In the genomic region with DNA sequence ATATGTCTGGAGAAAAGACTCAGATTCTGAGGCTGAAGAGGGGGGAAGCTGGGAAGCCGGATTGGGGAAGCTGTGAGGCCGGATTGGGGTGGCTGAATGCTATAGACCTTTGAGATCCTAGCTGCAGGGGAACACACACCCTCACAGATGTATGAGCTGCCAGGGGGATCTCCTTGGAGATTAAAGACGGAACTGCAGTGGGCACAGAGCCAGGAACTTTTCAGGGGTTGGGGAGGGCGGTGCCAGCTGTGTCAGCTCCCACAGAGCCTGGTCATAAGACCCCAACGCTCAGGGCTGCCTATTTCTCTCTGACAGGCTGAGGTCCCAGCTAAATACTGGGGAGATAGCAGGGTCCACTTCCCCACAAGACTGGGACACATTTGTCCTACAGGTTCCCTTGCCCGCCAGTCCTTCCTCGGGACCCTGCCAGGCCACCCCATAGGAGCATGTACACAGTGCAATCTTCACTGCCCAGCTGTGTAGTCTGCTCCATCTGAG, we compare ENCODE assay signal across 19 cellular contexts.
DNase-seq lines count a peak whose midpoint lies in the region; ATAC-seq and TF ChIP-seq lines count a peak whose summit lies in the region.
"Had no signal": no experiment of that assay in that cellular context is flagged by ENCODE, and none has a peak within 500 bp of the region (broad histone marks: within the 10 kb centered on the region; RNA-seq: fewer than 3 reads in every experiment).

No MANE protein-coding gene starts in this region.

- H2BK120ac ChIP-seq in neuronal stem cell (ENCODE audit: low read depth, low read length), result no peak overlapping the region

- H3K14ac ChIP-seq in neuronal stem cell (ENCODE audit: low read length), result no peak overlapping the region

- H3K9me3 ChIP-seq in A673 (ENCODE audit: low read depth, low read length, poor library complexity, severe bottlenecking) (no peaks in the 10 kb centered on the region), DND-41 (ENCODE audit: insufficient read depth, low read length, severe bottlenecking) (no peaks in the 10 kb centered on the region), OCI-LY1 (ENCODE audit: low read length) (0 out of 2 replicates have a peak, but pooled peaks cover 3% of the 10 kb centered on the region), neuronal stem cell (replicated peaks in 1 of 2; ENCODE audit: control insufficient read depth in 2 of 2, insufficient read depth in 1 of 2, low read depth in 1 of 2, low read length in 2 of 2) (no peaks in the 10 kb centered on the region)

- no peak overlapping the region for H2BK15ac ChIP-seq in neuronal stem cell (ENCODE audit: low read length)

- no peak overlapping the region for H3K9ac ChIP-seq in DND-41 (ENCODE audit: low read depth, low read length)
- no peak overlapping the region for H3K9ac ChIP-seq in OCI-LY1 (ENCODE audit: low read length)
- no peak overlapping the region for H3K9ac ChIP-seq in neuronal stem cell (ENCODE audit: low read depth, low read length, poor library complexity)

- TF ChIP-seq CTCF in A673 (conservative IDR thresholded peaks at IDR 0.05; ENCODE audit: low read depth, low read length), result no peak
- TF ChIP-seq CTCF in DND-41 (IDR thresholded peaks at IDR 0.05; ENCODE audit: borderline replicate concordance, extremely low read depth, low read length, poor library complexity, severe bottlenecking), result no peak
- TF ChIP-seq CTCF in OCI-LY1 (IDR thresholded peaks at IDR 0.05; ENCODE audit: low read length), result no peak

- H3K9me2 ChIP-seq in OCI-LY1 (ENCODE audit: low read depth, low read length), result no peaks in the 10 kb centered on the region

- BruUV-seq in A673 (replicated peaks; lab: Mats Ljungman, UMichigan), result no TSS peak

- CTCF ChIA-PET in A673 (lab: Charles Lee), result no interaction called here

- H3K18ac ChIP-seq in neuronal stem cell (ENCODE audit: low read length), result no peak overlapping the region

- H3K4ac ChIP-seq in neuronal stem cell (ENCODE audit: low read length), result no peak overlapping the region

- H4K8ac ChIP-seq in neuronal stem cell (ENCODE audit: low read depth, low read length), result no peak overlapping the region

- H3K27me3 ChIP-seq in A673 (replicated peaks; ENCODE audit: insufficient read depth, low read depth, low read length, poor library complexity) (no peaks in the 10 kb centered on the region), DND-41 (ENCODE audit: insufficient read depth, low read length, poor library complexity) (no peaks in the 10 kb centered on the region), OCI-LY1 (ENCODE audit: insufficient read depth, low read length) (no peaks in the 10 kb centered on the region), neuronal stem cell (ENCODE audit: control insufficient read depth in 3 of 3, insufficient read depth in 3 of 3, low read depth in 1 of 3, low read length in 3 of 3) (no peaks in the 10 kb centered on the region)

- H2AK5ac ChIP-seq in neuronal stem cell (ENCODE audit: low read depth, low read length), result no peak overlapping the region

- POLR2A ChIA-PET in A673 (lab: Charles Lee; ENCODE audit: low non-redundant PET), result no interaction called here

- peak; percentile 35; the same call in 1 of the 3 replicates for ATAC-seq in DND-41 (ENCODE audit: insufficient read depth, low read depth)
- no peak for ATAC-seq in GM18868 (IDR thresholded peaks at IDR 0.05; ENCODE audit: unreplicated experiment)
- ATAC-seq: GM23338, K562 had no signal

- intact Hi-C loops in A673 (cut with micrococcal nuclease; ENCODE audit: unreplicated experiment) (no loop called here), cardiac septum (cut with DNase I) (no loop called here)

- H3K27ac ChIP-seq in A673 (ENCODE audit: low read depth, low read length, poor library complexity, severe bottlenecking) (no peak overlapping the region), DND-41 (ENCODE audit: low read length) (no peak overlapping the region), OCI-LY1 (ENCODE audit: low read depth, low read length, poor library complexity, severe bottlenecking) (no peak overlapping the region), neuronal stem cell (replicated peaks; ENCODE audit: low read length) (no peak overlapping the region)
- H3K27ac ChIP-seq: PC-9, RWPE1 had no signal

- no peak overlapping the region for H3K4me3 ChIP-seq in A673 (ENCODE audit: low read depth, low read length, poor library complexity, severe bottlenecking)
- H3K4me3 ChIP-seq in DND-41 (ENCODE audit: low read depth in 1 of 2, low read length in 2 of 2), result no peak overlapping the region
- no peak overlapping the region for H3K4me3 ChIP-seq in OCI-LY1 (ENCODE audit: low read depth, low read length, poor library complexity, severe bottlenecking)
- no peak overlapping the region for H3K4me3 ChIP-seq in neuronal stem cell (ENCODE audit: low read length in 2 of 2)
- H3K4me3 ChIP-seq: GM23338, K562, PC-9 had no signal

- no peak overlapping the region for H2BK5ac ChIP-seq in neuronal stem cell (ENCODE audit: low read length)

- no peak overlapping the region for H3K23ac ChIP-seq in neuronal stem cell (ENCODE audit: low read depth, low read length, poor library complexity)

- no peak overlapping the region for H4K91ac ChIP-seq in neuronal stem cell (ENCODE audit: low read depth, low read length, poor library complexity)

- H3K79me2 ChIP-seq in DND-41 (ENCODE audit: insufficient read depth, low read length) (no peaks in the 10 kb centered on the region), OCI-LY1 (ENCODE audit: insufficient read depth, low read length) (no peaks in the 10 kb centered on the region)

- no peak overlapping the region for H3K4me2 ChIP-seq in DND-41 (ENCODE audit: insufficient read depth, low read length)
- peak overlapping the region; percentile 19; the same call in 1 of the 2 replicates for H3K4me2 ChIP-seq in OCI-LY1 (ENCODE audit: low read length)
- no peak overlapping the region for H3K4me2 ChIP-seq in neuronal stem cell (ENCODE audit: insufficient read depth, low read length, poor library complexity, severe bottlenecking)
- H3K4me2 ChIP-seq: GM23338, PC-9 had no signal

- H3K79me1 ChIP-seq in neuronal stem cell (ENCODE audit: low read depth, low read length), result no peaks in the 10 kb centered on the region

- H3K4me1 ChIP-seq in A673 (ENCODE audit: insufficient read depth, low read length, poor library complexity, severe bottlenecking) (peaks cover 6% of the 10 kb centered on the region), DND-41 (ENCODE audit: insufficient read depth, low read length) (no peaks in the 10 kb centered on the region), OCI-LY1 (ENCODE audit: insufficient read depth, low read length, severe bottlenecking) (peaks cover 19% of the 10 kb centered on the region), neuronal stem cell (ENCODE audit: control insufficient read depth in 2 of 2, insufficient read depth in 1 of 2, low read depth in 1 of 2, low read length in 2 of 2) (no peaks in the 10 kb centered on the region)

- no peaks in the 10 kb centered on the region for H3F3A ChIP-seq in OCI-LY1 (ENCODE audit: insufficient read depth, low read length)

- H3K36me3 ChIP-seq in A673 (ENCODE audit: insufficient read depth, low read length, poor library complexity, severe bottlenecking) (no peaks in the 10 kb centered on the region), DND-41 (ENCODE audit: insufficient read depth, low read length) (no peaks in the 10 kb centered on the region), OCI-LY1 (ENCODE audit: insufficient read depth, low read length) (no peaks in the 10 kb centered on the region), neuronal stem cell (replicated peaks in 1 of 2; ENCODE audit: control insufficient read depth in 2 of 2, insufficient read depth in 2 of 2, low read length in 2 of 2) (no peaks in the 10 kb centered on the region)

- DNase-seq in A673 (ENCODE audit: low spot score) (peak; percentile 9), DND-41 (no peak), neuronal stem cell (ENCODE audit: low spot score) (no peak), putamen (ENCODE audit: low spot score) (no peak), T1000 (lab: John Stamatoyannopoulos, UW) (no peak), cardiac septum (ENCODE audit: low spot score) (no peak)
- DNase-seq: ACHN, C1 segment of cervical spinal cord, NCI-H1105, NCI-H1694 treated with DMSO at 0.1 percent for 48 hours, NCI-H345, NCI-H774, PC-9, SIG-M5 had no signal

- no peaks in the 10 kb centered on the region for H4K20me1 ChIP-seq in DND-41 (ENCODE audit: insufficient read depth, low read length)
- no peaks in the 10 kb centered on the region for H4K20me1 ChIP-seq in OCI-LY1 (ENCODE audit: insufficient read depth, low read length)

- no CpG with 5 or more reads among the region's 7 CpGs for whole genome bisulfite sequencing in neuronal stem cell (ENCODE audit: extremely low coverage in 2 of 2, insufficient read length in 2 of 2, insufficient replicate concordance in 1 of 2), 2 donors

- H2BK12ac ChIP-seq in neuronal stem cell (ENCODE audit: low read length), result no peak overlapping the region

- H2AFZ ChIP-seq in DND-41 (ENCODE audit: low read depth, low read length), result no peak overlapping the region
- peak overlapping the region; percentile 46; the same call in 1 of the 2 replicates for H2AFZ ChIP-seq in OCI-LY1 (ENCODE audit: low read length)
- peak overlapping the region; percentile 37 for H2AFZ ChIP-seq in neuronal stem cell (ENCODE audit: low read length)
- H2AFZ ChIP-seq: GM23338, PC-9 had no signal
